In the genomic region with DNA sequence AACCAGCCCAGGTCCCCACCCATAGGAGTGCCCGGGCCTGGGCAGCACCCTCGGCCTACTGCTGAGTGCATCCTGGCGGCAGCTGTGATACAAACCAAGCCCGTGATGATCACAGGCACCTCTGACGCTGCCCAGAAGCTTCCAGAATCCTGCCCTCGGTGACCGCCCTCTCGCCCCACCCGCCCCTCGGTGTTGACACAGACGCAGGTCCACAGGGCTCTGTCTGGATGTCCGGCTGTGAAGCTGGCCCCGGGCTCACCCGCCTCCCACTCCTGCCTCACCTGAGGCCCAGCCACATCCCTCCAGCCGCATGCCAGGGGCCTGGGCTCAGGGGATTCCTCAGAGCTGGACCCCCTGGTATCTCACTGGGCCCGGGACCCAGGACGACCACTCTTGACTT, we compare ENCODE assay signal across 28 cellular contexts.
DNase-seq lines count a peak whose midpoint lies in the region; ATAC-seq, FAIRE-seq and TF ChIP-seq lines count a peak whose summit lies in the region.
"Had no signal": no experiment of that assay in that cellular context is flagged by ENCODE, and none has a peak within 500 bp of the region (broad histone marks: within the 10 kb centered on the region; RNA-seq: fewer than 3 reads in every experiment).

No MANE protein-coding gene starts in this region.

- no peaks in the 10 kb centered on the region for H3K9me3 ChIP-seq in right atrium auricular region
- H3K9me3 ChIP-seq in right lobe of liver, result no peaks in the 10 kb centered on the region
- H3K9me3 ChIP-seq in HepG2 (ENCODE audit: low read length), result no peaks in the 10 kb centered on the region
- H3K9me3 ChIP-seq in kidney (ENCODE audit: control insufficient read depth in 1 of 2, low read length in 2 of 2), result no peaks in the 10 kb centered on the region
- no peaks in the 10 kb centered on the region for H3K9me3 ChIP-seq in tibial nerve
- H3K9me3 ChIP-seq: BE2C, BLaER1 had no signal

- DNase-seq in Right ventricle myocardium superior (peak; percentile 20), right atrium auricular region (ENCODE audit: low spot score) (no peak), right lobe of liver (peak in 2 of 3 donors; percentile 13 to 45), HepG2 (ENCODE audit: low spot score) (no peak), kidney (peak; percentile 64), tibial nerve (ENCODE audit: low spot score in 2 of 2) (no peak)
- no peak for DNase-seq in stimulated activated naive CD8-positive, alpha-beta T cell treated with anti-CD3 and anti-CD28 coated beads, Interleukin-15, Interleukin-2, amounts not matched to agents 100 U/mL and 50 U/mL, for 24 hours
- DNase-seq: 8988T; ACHN; BE2C; C1 segment of cervical spinal cord; CD4-positive, alpha-beta memory T cell; CD4-positive, CD25-positive, alpha-beta regulatory T cell; CD8-positive, alpha-beta memory T cell; COR-L47; DMS 273 treated with DMSO at 0.1 percent for 48 hours; DMS153; DMS53; DMS79; DND-41; EL; GDM1 had no signal

- POLR2A ChIA-PET in HepG2 (lab: Yijun Ruan, JAX), result no interaction called here

- WGBS in right lobe of liver (ENCODE audit: insufficient coverage, low coverage, low lambda C conversion rate, missing lambda C conversion rate), result 40% methylated on average over 8 of the region's 17 CpGs
- WGBS in HepG2 (ENCODE audit: low lambda C conversion rate), result no CpG with 5 or more reads among the region's 17 CpGs
- WGBS in tibial nerve, 2 donors, result 84 to 85% methylated on average over 10 to 16 of the region's 17 CpGs

- TF ChIP-seq CTCF in right atrium auricular region (IDR thresholded peaks at IDR 0.05) (no peak), right lobe of liver (IDR thresholded peaks at IDR 0.05) (no peak), HepG2 (CRISPR knock-in tag; IDR thresholded peaks at IDR 0.05) (no peak), kidney (IDR thresholded peaks at IDR 0.05; ENCODE audit: borderline replicate concordance, extremely low read depth, insufficient read depth) (no peak), tibial nerve (IDR thresholded peaks at IDR 0.05) (no peak)

- H3K27ac ChIP-seq in right atrium auricular region (no peak overlapping the region), right lobe of liver (no peak overlapping the region), HepG2 (ENCODE audit: extremely low read length, insufficient read depth, low read length) (no peak overlapping the region), kidney (ENCODE audit: low read depth in 2 of 2, low read length in 2 of 2) (no peak overlapping the region), tibial nerve (no peak overlapping the region)
- H3K27ac ChIP-seq: BLaER1 had no signal

- in situ Hi-C loops in HepG2 (cut with HindIII; ENCODE audit: extremely low pct_ligation_motif_present, low pct_unique_long_range_greater_than_20kb), result no loop called here

- TF ChIP-seq EP300 in HepG2 (IDR thresholded peaks at IDR 0.05; ENCODE audit: low read depth in 2 of 2, low read length in 2 of 2) (no peak), HepG2 (CRISPR knock-in tag; IDR thresholded peaks at IDR 0.05; ENCODE audit: borderline replicate concordance) (no peak), tibial nerve (IDR thresholded peaks at IDR 0.05) (no peak)

- TF ChIP-seq POLR2A in right lobe of liver (IDR thresholded peaks at IDR 0.05), result no peak
- no peak for TF ChIP-seq POLR2A in HepG2 (IDR thresholded peaks at IDR 0.05; ENCODE audit: insufficient read depth in 1 of 2, low read depth in 2 of 2, low read length in 2 of 2)
- TF ChIP-seq POLR2A in tibial nerve (IDR thresholded peaks at IDR 0.05), result no peak

- no peaks in the 10 kb centered on the region for H3K79me2 ChIP-seq in HepG2 (ENCODE audit: insufficient read depth, low read length)

- CTCF ChIA-PET in HepG2 (lab: Yijun Ruan, JAX; ENCODE audit: low intra/inter-chr PET ratio, low total read pairs), result no interaction called here

- H3K4me3 ChIP-seq in right atrium auricular region (no peak overlapping the region), right lobe of liver (no peak overlapping the region), HepG2 (replicated peaks in 1 of 3; ENCODE audit: insufficient read depth in 1 of 3, low read depth in 2 of 3, low read length in 3 of 3) (no peak overlapping the region), kidney (ENCODE audit: low read length in 2 of 2) (no peak overlapping the region), tibial nerve (no peak overlapping the region)
- H3K4me3 ChIP-seq: BLaER1, GM12878 had no signal

- no peak for FAIRE-seq in HepG2 (lab: Jason Lieb, UNC)
- no peak for FAIRE-seq in kidney (lab: Jason Lieb, UNC)
- FAIRE-seq: A204.1, GM12878, GM12892, GM18507, GM19239 had no signal

- no peak overlapping the region for H3K9ac ChIP-seq in HepG2 (ENCODE audit: insufficient read depth, low read depth, low read length)
- H3K9ac ChIP-seq in kidney (ENCODE audit: low read length in 2 of 2), result no peak overlapping the region
- H3K9ac ChIP-seq: BLaER1 had no signal

- no peak for TF ChIP-seq RAD21 in HepG2 (CRISPR knock-in tag; IDR thresholded peaks at IDR 0.05)

- no peaks in the 10 kb centered on the region for H3K36me3 ChIP-seq in right atrium auricular region
- no peaks in the 10 kb centered on the region for H3K36me3 ChIP-seq in right lobe of liver
- H3K36me3 ChIP-seq in HepG2 (replicated peaks in 1 of 2; ENCODE audit: control insufficient read depth in 1 of 2, insufficient read depth in 2 of 2, low read length in 2 of 2), result no peaks in the 10 kb centered on the region
- no peaks in the 10 kb centered on the region for H3K36me3 ChIP-seq in kidney (ENCODE audit: control insufficient read depth in 1 of 2, insufficient read depth in 2 of 2, low read length in 2 of 2)
- H3K36me3 ChIP-seq in tibial nerve, result no peaks in the 10 kb centered on the region
- H3K36me3 ChIP-seq: BE2C had no signal

- no TSS peak for BruUV-seq in HepG2 (replicated peaks; lab: Mats Ljungman, UMichigan)

- H3K4me1 ChIP-seq in right atrium auricular region, result peaks cover 0 to 13% of the 10 kb centered on the region in 2 donors
- no peaks in the 10 kb centered on the region for H3K4me1 ChIP-seq in right lobe of liver
- 0 out of 2 replicates have a peak, but pooled peaks cover 5% of the 10 kb centered on the region for H3K4me1 ChIP-seq in HepG2 (ENCODE audit: insufficient read depth, low read length)
- H3K4me1 ChIP-seq in kidney (ENCODE audit: control insufficient read depth in 1 of 2, insufficient read depth in 1 of 2, low read depth in 1 of 2, low read length in 2 of 2), result peaks cover 0 to 3% of the 10 kb centered on the region in 2 donors
- peaks cover 0 to 12% (median 0%) of the 10 kb centered on the region in 4 donors for H3K4me1 ChIP-seq in tibial nerve
- H3K4me1 ChIP-seq: BE2C had no signal

- H2AFZ ChIP-seq in HepG2 (ENCODE audit: low read length), result no peak overlapping the region

- ATAC-seq in Right ventricle myocardium superior (ENCODE audit: poor library complexity), result no peak
- ATAC-seq in right lobe of liver, result no peak
- ATAC-seq in HepG2, result no peak
- ATAC-seq in stimulated activated naive CD8-positive, alpha-beta T cell treated with anti-CD3 and anti-CD28 coated beads, Interleukin-15, Interleukin-2, amounts not matched to agents 100 U/mL and 50 U/mL, for 24 hours, result no peak
- ATAC-seq: GM12878 had no signal

- intact Hi-C loops in Right ventricle myocardium superior (cut with DNase I), result no loop called here
- intact Hi-C loops in right lobe of liver (cut with DNase I), result no loop called here
- intact Hi-C loops in HepG2 (cut with micrococcal nuclease; ENCODE audit: unreplicated experiment), result no loop called here
- intact Hi-C loops in kidney (cut with DNase I), result no loop called here

- peaks cover 9% of the 10 kb centered on the region; the same call in 1 of the 2 replicates for H4K20me1 ChIP-seq in HepG2 (ENCODE audit: insufficient read depth, low read length)

- H3K27me3 ChIP-seq in right atrium auricular region (no peaks in the 10 kb centered on the region), right lobe of liver (no peaks in the 10 kb centered on the region), HepG2 (ENCODE audit: control insufficient read depth in 1 of 2, insufficient read depth in 2 of 2, low read length in 2 of 2) (peaks cover 15 to 81% of the 10 kb centered on the region in 2 experiments), tibial nerve (peaks cover 0 to 12% of the 10 kb centered on the region in 2 donors)
- H3K27me3 ChIP-seq: BE2C, BLaER1 had no signal

- no peak overlapping the region for H3K4me2 ChIP-seq in HepG2 (ENCODE audit: low read depth, low read length)
- H3K4me2 ChIP-seq: BLaER1 had no signal

TF ChIP-seq in HepG2, 621 proteins besides CTCF, POLR2A, EP300 and RAD21 (continues in another document):
- TF ChIP-seq GZF1 (CRISPR knock-in tag; IDR thresholded peaks at IDR 0.05) (no peak), ZNF770 (CRISPR knock-in tag; IDR thresholded peaks at IDR 0.05) (no peak), SRSF1 (optimal IDR thresholded peaks at IDR 0.05; ENCODE audit: low read depth, low read length) (no peak), POGK (CRISPR knock-in tag; conservative IDR thresholded peaks at IDR 0.05) (no peak), MXI1 (IDR thresholded peaks at IDR 0.05; ENCODE audit: borderline replicate concordance, low read depth, low read length) (no peak), NR2F2 (IDR thresholded peaks at IDR 0.05; ENCODE audit: borderline replicate concordance, low read depth) (no peak)

Comparison
In these comparisons a context has a peak if more than half of its experiments do, and no peak if none do; other contexts are left out.
1. DNase-seq: peak in Right ventricle myocardium superior (single experiment), right lobe of liver (2 of 3) and kidney (single experiment); none in right atrium auricular region (single experiment), HepG2 (single experiment), tibial nerve (0 of 2) and stimulated activated naive CD8-positive, alpha-beta T cell treated with anti-CD3 and anti-CD28 coated beads, Interleukin-15, Interleukin-2, amounts not matched to agents 100 U/mL and 50 U/mL, for 24 hours (single experiment).